8 cellular contexts compared by ENCODE assay signal in genomic region chr10:49941447-49942338, GRCh38. TPM values are rescaled to one million over a fixed set of nuclear protein-coding genes. Genes with fewer than 3 reads are reported as not detected.
DNase-seq lines count a peak whose midpoint lies in the region; ATAC-seq and TF ChIP-seq lines count a peak whose summit lies in the region.
"Not testable (repeated sequence)": the region's sequence is repeated elsewhere in the genome, so short reads cannot be mapped to it uniquely, and the experiment has no call there.

TSS of gene PARG (minus strand) at chr10:49942027. CDS start at chr10:49941725, 302 bp downstream.
TSS of gene TIMM23B (plus strand) at chr10:49942053. CDS start at chr10:49942195, 142 bp downstream.

- peaks cover 19% of the 10 kb centered on the region for H3K36me3 Mint-ChIP-seq in dendritic cell treated with granulocyte-macrophage colony-stimulating factor and Interleukin-4, amounts not matched to agents 40 ng/mL and 50 ng/mL, for 4 days (ENCODE audit: low read depth)

- H3K27ac ChIP-seq in left lung, result peak within 1 kb of the TSS; percentile 33 to 78

- TF ChIP-seq CTCF in left lung (IDR thresholded peaks at IDR 0.05), result not testable (repeated sequence)

- not testable (repeated sequence) for H3K27me3 ChIP-seq in left lung

- H3K4me1 ChIP-seq in left lung, result peaks cover 0 to 21% of the 10 kb centered on the region in 2 donors

- ATAC-seq in GM19372 (IDR thresholded peaks at IDR 0.05; ENCODE audit: low read depth, unreplicated experiment) (peak; percentile 74), HG03460 (IDR thresholded peaks at IDR 0.05; ENCODE audit: unreplicated experiment) (peak; percentile 76), left lung (peak; percentile 97)

- H3K4me1 Mint-ChIP-seq in dendritic cell treated with granulocyte-macrophage colony-stimulating factor and Interleukin-4, amounts not matched to agents 40 ng/mL and 50 ng/mL, for 4 days (ENCODE audit: low read depth), result peaks cover 29% of the 10 kb centered on the region

- H3K4me3 ChIP-seq in left lung, result peak within 1 kb of the TSS; percentile 75 to 84

- peak within 1 kb of the TSS; percentile 92 for H3K27ac Mint-ChIP-seq in dendritic cell treated with granulocyte-macrophage colony-stimulating factor and Interleukin-4, amounts not matched to agents 40 ng/mL and 50 ng/mL, for 4 days

- intact Hi-C loops in dendritic cell treated with granulocyte-macrophage colony-stimulating factor and Interleukin-4, amounts not matched to agents 40 ng/mL and 50 ng/mL, for 4 days (cut with micrococcal nuclease); left lung (cut with DNase I): not testable (repeated sequence)

- H3K36me3 ChIP-seq in left lung, result not testable (repeated sequence)

- H3K27me3 Mint-ChIP-seq in dendritic cell treated with granulocyte-macrophage colony-stimulating factor and Interleukin-4, amounts not matched to agents 40 ng/mL and 50 ng/mL, for 4 days, result not testable (repeated sequence)

- peak; percentile 10 to 88 (median 70) for DNase-seq in C1 segment of cervical spinal cord (lab: John Stamatoyannopoulos, UW)
- DNase-seq in NCI-H748 (lab: John Stamatoyannopoulos, UW; ENCODE audit: unreplicated experiment), result peak; percentile 79
- peak; percentile 67 to 69 for DNase-seq in activated CD4-positive, alpha-beta T cell treated with anti-CD3 and anti-CD28 coated beads, Interleukin-2, amount 50 U/mL, for 4 hours
- DNase-seq in left lung, result peak; percentile 79 to 94
- peak; percentile 77 for DNase-seq in stimulated activated CD4-positive, alpha-beta T cell treated with anti-CD3 and anti-CD28 coated beads, Interleukin-1b, Interleukin-23, amount 100 ng/mL, for 48 hours

- peak within 1 kb of the TSS; percentile 100 for H3K4me3 Mint-ChIP-seq in dendritic cell treated with granulocyte-macrophage colony-stimulating factor and Interleukin-4, amounts not matched to agents 40 ng/mL and 50 ng/mL, for 4 days

- H3K9me3 ChIP-seq in left lung, result not testable (repeated sequence)

- not testable (repeated sequence) for H3K9me3 Mint-ChIP-seq in dendritic cell treated with granulocyte-macrophage colony-stimulating factor and Interleukin-4, amounts not matched to agents 40 ng/mL and 50 ng/mL, for 4 days

RNA-seq across cellular contexts. Expression of gene PARG, which starts in this region (rescaled TPM):
- total RNA-seq in left lung, result 10 to 100 TPM; 21.5 to 23.6 TPM

RNA-seq across cellular contexts. Expression of gene TIMM23B, which starts in this region (rescaled TPM):
- 10 to 100 TPM in 1 of 2 donors, 1 to 10 TPM in 1; 9.6 to 15.5 TPM for total RNA-seq in left lung

Comparison
In these comparisons a context has a peak if more than half of its experiments do, and no peak if none do; other contexts are left out.
1. Peak in every context shown above with its lines: DNase-seq, ATAC-seq, H3K4me3 ChIP-seq and H3K27ac ChIP-seq.